Comparison of ENCODE assay signal across 11 cellular contexts in the genomic region with DNA sequence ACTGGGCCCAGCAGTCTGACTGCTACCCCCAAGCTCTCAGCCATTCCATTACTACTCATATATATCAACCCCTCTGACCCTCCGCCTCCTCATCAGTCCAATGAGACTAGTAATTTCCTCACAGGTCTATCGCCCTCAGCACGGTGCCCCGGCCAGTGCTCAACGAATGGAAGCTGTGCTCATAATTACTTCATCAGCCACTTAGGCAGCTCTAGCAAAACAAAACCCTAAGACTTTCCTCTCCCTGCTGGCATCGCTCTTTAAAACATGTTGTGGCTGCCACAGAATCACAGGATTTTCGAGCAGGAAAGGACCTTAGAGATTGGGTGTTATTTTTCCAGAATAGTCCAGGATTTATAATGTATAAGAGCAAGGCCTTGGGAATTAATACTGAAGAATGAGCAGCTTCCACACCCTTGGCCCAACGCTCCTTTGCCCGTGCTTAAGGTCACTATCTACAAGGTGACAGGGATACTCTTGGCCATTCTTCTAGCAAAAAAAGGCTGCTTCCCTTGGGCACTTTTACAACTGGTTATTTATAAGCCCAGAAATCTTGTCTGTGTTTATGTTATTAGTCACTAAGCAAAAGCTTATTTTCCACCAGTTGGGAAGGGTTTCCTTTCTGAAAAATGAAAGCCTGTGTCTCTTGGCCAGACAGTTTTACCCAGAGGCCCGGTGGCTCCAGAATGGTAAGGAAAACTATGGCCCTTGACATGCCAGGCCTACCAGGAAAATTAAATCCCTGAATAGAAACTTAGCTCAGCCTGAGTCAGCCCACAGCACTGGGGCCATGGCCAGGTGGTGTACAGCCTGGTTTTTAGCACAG. TPM values are rescaled to one million over a fixed set of nuclear protein-coding genes. Genes with fewer than 3 reads are reported as not detected.
A peak's percentile ranks its signal among the peaks of the same experiment; 100 is the strongest.
DNase-seq lines count a peak whose midpoint lies in the region; ATAC-seq, FAIRE-seq and TF ChIP-seq lines count a peak whose summit lies in the region.
"Had no signal": no experiment of that assay in that cellular context is flagged by ENCODE, and none has a peak within 500 bp of the region (broad histone marks: within the 10 kb centered on the region; RNA-seq: fewer than 3 reads in every experiment).

No MANE protein-coding gene starts in this region.

- H3K4me1 ChIP-seq in right atrium auricular region: peaks cover 0 to 57% of the 10 kb centered on the region in 2 donors
- no peaks in the 10 kb centered on the region for H3K4me1 ChIP-seq in PC-9 (replicated peaks; ENCODE audit: insufficient read depth)
- no peaks in the 10 kb centered on the region for H3K4me1 ChIP-seq in A673 (ENCODE audit: insufficient read depth, low read length, poor library complexity, severe bottlenecking)

- POLR2A ChIA-PET in PC-9 (lab: Charles Lee; ENCODE audit: unreplicated experiment) (no interaction called here), A673 (lab: Charles Lee; ENCODE audit: low non-redundant PET) (no interaction called here)

- H3K4me2 ChIP-seq in PC-9: no peak overlapping the region

- H3K27me3 ChIP-seq in bronchial epithelial cell (ENCODE audit: control insufficient read depth, insufficient read depth, low read length) (no peaks in the 10 kb centered on the region), right atrium auricular region (no peaks in the 10 kb centered on the region), PC-9 (ENCODE audit: insufficient read depth, low read depth) (no peaks in the 10 kb centered on the region), A673 (replicated peaks; ENCODE audit: insufficient read depth, low read depth, low read length, poor library complexity) (no peaks in the 10 kb centered on the region)

- no peak for ATAC-seq in GM21723 (IDR thresholded peaks at IDR 0.05; ENCODE audit: unreplicated experiment)

- FAIRE-seq in bronchial epithelial cell (lab: Jason Lieb, UNC): no peak

- CTCF ChIA-PET in PC-9 (lab: Charles Lee): no interaction called here
- CTCF ChIA-PET in A673 (lab: Charles Lee): no interaction called here

- H3K9me3 ChIP-seq in right atrium auricular region: no peaks in the 10 kb centered on the region
- no peaks in the 10 kb centered on the region for H3K9me3 ChIP-seq in PC-9 (ENCODE audit: insufficient read depth, low read depth)
- no peaks in the 10 kb centered on the region for H3K9me3 ChIP-seq in A673 (ENCODE audit: low read depth, low read length, poor library complexity, severe bottlenecking)

- no peaks in the 10 kb centered on the region for H3K36me3 ChIP-seq in bronchial epithelial cell (ENCODE audit: control insufficient read depth, insufficient read depth, low read length)
- peaks cover 4% of the 10 kb centered on the region for H3K36me3 ChIP-seq in right atrium auricular region
- H3K36me3 ChIP-seq in PC-9 (ENCODE audit: low read depth): no peaks in the 10 kb centered on the region
- H3K36me3 ChIP-seq in A673 (ENCODE audit: insufficient read depth, low read length, poor library complexity, severe bottlenecking): no peaks in the 10 kb centered on the region

- BruUV-seq in PC-9 (replicated peaks; lab: Mats Ljungman, UMichigan) (no TSS peak), A673 (replicated peaks; lab: Mats Ljungman, UMichigan) (no TSS peak)

- intact Hi-C loops in PC-9 (cut with micrococcal nuclease; ENCODE audit: unreplicated experiment): no loop called here
- intact Hi-C loops in A673 (cut with micrococcal nuclease; ENCODE audit: unreplicated experiment): no loop called here

- H3K9me2 ChIP-seq in PC-9 (ENCODE audit: insufficient read depth): no peaks in the 10 kb centered on the region

- H4K20me1 ChIP-seq in PC-9 (ENCODE audit: insufficient read depth): peaks cover 4% of the 10 kb centered on the region; the same call in 1 of the 2 replicates

- TF ChIP-seq CTCF in bronchial epithelial cell (IDR thresholded peaks at IDR 0.05; ENCODE audit: insufficient read depth, low read length, severe bottlenecking) (no peak), right atrium auricular region (IDR thresholded peaks at IDR 0.05) (no peak), PC-9 (conservative IDR thresholded peaks at IDR 0.05) (no peak), A673 (conservative IDR thresholded peaks at IDR 0.05; ENCODE audit: low read depth, low read length) (no peak)

- H3K79me2 ChIP-seq in PC-9 (ENCODE audit: low read depth): peaks cover 7% of the 10 kb centered on the region; the same call in 1 of the 2 replicates

- no peak overlapping the region for H2AFZ ChIP-seq in PC-9

- peak; percentile 39 for DNase-seq in H4 (ENCODE audit: low spot score)
- DNase-seq in bronchial epithelial cell (ENCODE audit: low read depth): peak; percentile 29
- peak; percentile 85 for DNase-seq in right atrium auricular region (ENCODE audit: low spot score)
- DNase-seq in PC-9: no peak
- no peak for DNase-seq in SK-N-DZ (ENCODE audit: low spot score)
- no peak for DNase-seq in A673 (ENCODE audit: low spot score)
- DNase-seq: activated gamma-delta T cell treated with Interleukin-2 at 50 U/mL for 16 hours, DMS53, NCI-H1417 treated with DMSO at 0.1 percent for 48 hours had no signal

- no peak overlapping the region for H3K4me3 ChIP-seq in bronchial epithelial cell (ENCODE audit: low read depth, low read length)
- H3K4me3 ChIP-seq in right atrium auricular region: no peak overlapping the region
- no peak overlapping the region for H3K4me3 ChIP-seq in skin epidermis
- no peak overlapping the region for H3K4me3 ChIP-seq in PC-9
- no peak overlapping the region for H3K4me3 ChIP-seq in A673 (ENCODE audit: low read depth, low read length, poor library complexity, severe bottlenecking)

- peaks cover 4% of the 10 kb centered on the region; the same call in 1 of the 2 replicates for H3F3A ChIP-seq in PC-9 (ENCODE audit: insufficient read depth, low read depth)

- peak overlapping the region; percentile 77 to 91 for H3K27ac ChIP-seq in right atrium auricular region
- H3K27ac ChIP-seq in skin epidermis: peak overlapping the region in 17 of 21 experiments; percentile 12 to 74 (median 58)
- no peak overlapping the region for H3K27ac ChIP-seq in PC-9
- H3K27ac ChIP-seq in A673 (ENCODE audit: low read depth, low read length, poor library complexity, severe bottlenecking): no peak overlapping the region

RNA-seq across cellular contexts. Expression of a gene that starts 48.0 kb away (rescaled TPM):
- 7.6 and 9.4 TPM in 2 replicates for total RNA-seq in H4 (2014; rRNA removed; shearing (Covaris generic))
- 3.1 and 7.6 TPM in 2 replicates for total RNA-seq in bronchial epithelial cell
- 10 to 100 TPM; 16.9 to 30.1 TPM for total RNA-seq in right atrium auricular region
- 7.9 and 8.3 TPM in 2 replicates for total RNA-seq in PC-9 (2021)
- polyA plus RNA-seq in SK-N-DZ (2014; cell fraction: cytosol; rRNA removed): 7.1 and 9.0 TPM in 2 replicates
- 2.6 and 2.9 TPM in 2 replicates for polyA plus RNA-seq in SK-N-DZ (2014; cell fraction: nucleus; rRNA removed)
- 1.3 and 1.6 TPM in 2 replicates for total RNA-seq in A673 (2021)

Comparison
In these comparisons a context has a peak if more than half of its experiments do, and no peak if none do; other contexts are left out.
1. DNase-seq: peak in H4 (single experiment), bronchial epithelial cell (single experiment) and right atrium auricular region (single experiment); none in PC-9 (0 of 2), SK-N-DZ (single experiment) and A673 (single experiment).
2. H3K27ac ChIP-seq: peak in right atrium auricular region (2 of 2) and skin epidermis (17 of 21); none in PC-9 (single experiment) and A673 (single experiment).